Comparison of ENCODE assay signal across 12 cellular contexts in the genomic region with DNA sequence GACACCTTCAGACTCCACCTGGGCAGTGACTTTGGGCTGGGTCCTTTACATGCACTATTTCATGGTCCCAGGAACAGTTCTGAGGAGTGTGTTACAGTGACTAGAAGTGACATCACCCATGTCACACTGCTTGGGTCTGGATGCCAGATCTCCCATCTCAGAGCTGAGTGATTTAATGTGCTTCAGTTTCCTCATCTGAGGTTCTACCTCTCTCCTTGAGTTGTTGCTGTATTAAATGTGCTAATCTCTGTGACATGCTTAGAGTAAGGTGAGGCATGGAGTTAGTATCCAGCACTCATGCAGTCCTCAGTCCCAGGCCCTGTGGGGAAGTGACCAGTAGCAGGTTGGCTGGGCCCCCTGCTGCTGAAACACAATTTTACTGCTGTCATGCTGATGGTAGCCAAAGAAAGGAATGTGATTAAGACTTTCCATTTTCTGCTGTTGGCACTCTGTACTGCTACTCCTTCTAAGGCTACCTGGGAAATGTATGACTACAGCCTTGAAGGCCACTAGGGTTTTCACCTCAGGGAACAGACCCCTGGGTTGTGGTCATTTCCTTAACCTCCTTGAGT.
DNase-seq lines count a peak whose midpoint lies in the region; ATAC-seq and TF ChIP-seq lines count a peak whose summit lies in the region.
"Had no signal": no experiment of that assay in that cellular context is flagged by ENCODE, and none has a peak within 500 bp of the region (broad histone marks: within the 10 kb centered on the region; RNA-seq: fewer than 3 reads in every experiment).

No MANE protein-coding gene starts in this region.

- no peak overlapping the region for H3K27ac Mint-ChIP-seq in progenitor cell of endocrine pancreas

- peaks cover 16% of the 10 kb centered on the region for H3K4me1 Mint-ChIP-seq in progenitor cell of endocrine pancreas (ENCODE audit: low read depth)

- H3K4me2 ChIP-seq in OCI-LY7 (ENCODE audit: low read length), result no peak overlapping the region

- peak overlapping the region in 1 of 2 donors; percentile 29 for H3K4me3 ChIP-seq in duodenal mucosa (ENCODE audit: low read depth in 1 of 2, low read length in 2 of 2)
- no peak overlapping the region for H3K4me3 ChIP-seq in OCI-LY7 (ENCODE audit: low read depth, low read length, poor library complexity, severe bottlenecking)
- H3K4me3 ChIP-seq: lower lobe of right lung had no signal

- H3K9me2 ChIP-seq in OCI-LY7 (ENCODE audit: insufficient read depth, low read length), result no peaks in the 10 kb centered on the region

- no peaks in the 10 kb centered on the region for H3K79me2 ChIP-seq in OCI-LY7 (ENCODE audit: insufficient read depth, low read depth, low read length)

- intact Hi-C loops in OCI-LY7 (cut with micrococcal nuclease; ENCODE audit: unreplicated experiment), result loop anchor here (10.0 kb wide), 1 partner anchor 176 kb away; no protein-coding TSS in a partner anchor

- H3K27me3 Mint-ChIP-seq in progenitor cell of endocrine pancreas, result no peaks in the 10 kb centered on the region

- peaks cover 35% of the 10 kb centered on the region for H3K9me3 Mint-ChIP-seq in progenitor cell of endocrine pancreas (ENCODE audit: low read depth)

- TF ChIP-seq CTCF in OCI-LY7 (conservative IDR thresholded peaks at IDR 0.05; ENCODE audit: low read length), result no peak
- TF ChIP-seq CTCF in progenitor cell of endocrine pancreas (IDR thresholded peaks at IDR 0.05; ENCODE audit: unreplicated experiment), result no peak

- no peak overlapping the region for H2AFZ ChIP-seq in OCI-LY7 (ENCODE audit: low read length)

- H4K20me1 ChIP-seq in OCI-LY7 (ENCODE audit: insufficient read depth, low read length), result no peaks in the 10 kb centered on the region

- peaks cover 2% of the 10 kb centered on the region for H3K36me3 Mint-ChIP-seq in progenitor cell of endocrine pancreas (ENCODE audit: insufficient read depth)

- H3K9me3 ChIP-seq in duodenal mucosa (ENCODE audit: control insufficient read depth in 1 of 2, low read length in 2 of 2) (no peaks in the 10 kb centered on the region), OCI-LY7 (ENCODE audit: low read length) (no peaks in the 10 kb centered on the region)
- H3K9me3 ChIP-seq: lower lobe of right lung had no signal

- no peak overlapping the region for H3K4me3 Mint-ChIP-seq in progenitor cell of endocrine pancreas (ENCODE audit: low read depth)

- no peak overlapping the region for H3K9ac ChIP-seq in duodenal mucosa (ENCODE audit: low read depth in 1 of 2, low read length in 2 of 2)

- H3K27ac ChIP-seq in duodenal mucosa (ENCODE audit: low read depth, low read length) (peak overlapping the region; percentile 20), OCI-LY7 (ENCODE audit: low read depth, low read length, poor library complexity, severe bottlenecking) (no peak overlapping the region)
- H3K27ac ChIP-seq: lower lobe of right lung had no signal

- H3K4me1 ChIP-seq in duodenal mucosa (ENCODE audit: control insufficient read depth in 1 of 2, insufficient read depth in 2 of 2, low read length in 2 of 2) (peaks cover 8 to 10% of the 10 kb centered on the region in 2 donors), OCI-LY7 (ENCODE audit: insufficient read depth, low read length, poor library complexity, severe bottlenecking) (no peaks in the 10 kb centered on the region)
- H3K4me1 ChIP-seq: lower lobe of right lung had no signal

- POLR2A ChIA-PET in OCI-LY7 (lab: Charles Lee), result no interaction called here

- no TSS peak for BruUV-seq in OCI-LY7 (replicated peaks; lab: Mats Ljungman, UMichigan)

- DNase-seq in NCI-H510A (lab: John Stamatoyannopoulos, UW) (no peak), NCI-H2196 treated with DMSO at 0.1 percent for 48 hours (lab: John Stamatoyannopoulos, UW; ENCODE audit: unreplicated experiment) (no peak), OCI-LY7 (ENCODE audit: low spot score) (no peak), progenitor cell of endocrine pancreas (ENCODE audit: low spot score, unreplicated experiment) (no peak)
- DNase-seq: DND-41, KG1, lower lobe of right lung, NCI-H69 had no signal

- peak; percentile 26 for ATAC-seq in GM18502 (IDR thresholded peaks at IDR 0.05; ENCODE audit: poor library complexity, unreplicated experiment)
- ATAC-seq in GM19452 (IDR thresholded peaks at IDR 0.05; ENCODE audit: unreplicated experiment), result peak; percentile 22
- ATAC-seq in HG03432 (IDR thresholded peaks at IDR 0.05; ENCODE audit: unreplicated experiment), result peak; percentile 22
- ATAC-seq: lower lobe of right lung had no signal

- H3K36me3 ChIP-seq in duodenal mucosa (ENCODE audit: control insufficient read depth in 1 of 2, insufficient read depth in 2 of 2, low read length in 2 of 2), result no peaks in the 10 kb centered on the region
- no peaks in the 10 kb centered on the region for H3K36me3 ChIP-seq in OCI-LY7 (ENCODE audit: insufficient read depth, low read length)
- H3K36me3 ChIP-seq: lower lobe of right lung had no signal

- CTCF ChIA-PET in OCI-LY7 (lab: Charles Lee; ENCODE audit: unreplicated experiment), result no interaction called here

- no peaks in the 10 kb centered on the region for H3K27me3 ChIP-seq in duodenal mucosa (ENCODE audit: control insufficient read depth in 1 of 2, insufficient read depth in 2 of 2, low read length in 2 of 2)
